8 cellular contexts compared by ENCODE assay signal in the genomic region with DNA sequence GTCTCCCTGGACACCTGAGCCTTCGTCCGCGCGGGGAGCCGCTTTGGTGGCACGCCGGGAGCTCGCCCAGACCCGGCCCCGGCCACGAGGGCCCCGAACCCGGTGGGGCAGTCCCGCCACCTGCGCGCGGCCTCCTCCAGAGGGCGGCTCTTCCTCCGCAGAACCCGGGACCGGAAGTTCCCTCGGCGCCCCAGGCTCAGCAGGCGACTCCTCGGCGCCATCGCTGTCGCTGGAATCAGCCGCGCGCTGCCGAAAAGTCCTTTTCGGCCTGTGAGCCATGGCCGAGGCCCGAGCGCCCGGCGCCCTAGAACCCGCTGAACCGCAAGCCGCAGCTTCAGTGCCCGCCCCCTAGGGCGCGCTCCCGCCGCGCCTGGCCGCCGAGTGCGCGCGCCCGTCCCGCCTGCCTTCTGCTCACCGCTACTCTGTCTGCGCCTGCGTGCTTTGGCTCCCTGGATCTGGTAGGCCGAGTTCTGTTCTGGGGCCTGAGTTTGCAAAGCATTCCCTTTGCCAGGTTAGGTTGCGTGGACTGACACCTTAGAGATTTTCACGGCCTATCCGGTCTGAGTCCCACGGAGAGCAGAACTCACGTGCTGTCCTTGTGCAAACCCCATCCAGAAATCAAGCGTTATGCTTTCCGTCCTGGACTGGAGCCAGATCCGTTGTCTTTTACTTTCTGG. TPM values are rescaled to one million over a fixed set of nuclear protein-coding genes. Genes with fewer than 3 reads are reported as not detected.
DNase-seq lines count a peak whose midpoint lies in the region; ATAC-seq and TF ChIP-seq lines count a peak whose summit lies in the region.

A gene (minus strand): TSS at position 339 of the 677 bp plus-strand sequence. CDS start 60 bp downstream, at position 279.

- TF ChIP-seq CTCF in C4-2B (conservative IDR thresholded peaks at IDR 0.05) (peak; percentile 50), liver (IDR thresholded peaks at IDR 0.05; ENCODE audit: low read depth, low read length, missing input control) (peak; percentile 21)

- peaks cover 0 to 9% (median 2%) of the 10 kb centered on the region in 4 donors for H3K36me3 ChIP-seq in liver (ENCODE audit: control insufficient read depth in 4 of 4, insufficient read depth in 3 of 4, low read depth in 1 of 4, low read length in 3 of 4)

- no peaks in the 10 kb centered on the region for H3K27me3 ChIP-seq in liver (ENCODE audit: control insufficient read depth in 4 of 4, insufficient read depth in 4 of 4, low read length in 3 of 4)

- no peak for TF ChIP-seq RAD21 in liver (IDR thresholded peaks at IDR 0.05)

- DNase-seq in NCI-H526 treated with DMSO at 0.1 percent for 48 hours (lab: John Stamatoyannopoulos, UW): peak; percentile 76
- peak; percentile 74 to 80 for DNase-seq in activated CD4-positive, alpha-beta T cell treated with anti-CD3 and anti-CD28 coated beads, Interleukin-2, amount 50 U/mL, for 24 hours (ENCODE audit: low read depth in 1 of 2, low spot score in 1 of 2)
- DNase-seq in dermis blood vessel endothelial cell: peak; percentile 92
- DNase-seq in stimulated activated CD4-positive, alpha-beta T cell treated with anti-CD3 and anti-CD28 coated beads, Interleukin-4, amount 100 ng/mL, for 4 hours: peak; percentile 81 to 83

- H3K9me3 ChIP-seq in liver (ENCODE audit: control insufficient read depth in 4 of 4, low read length in 3 of 4): no peaks in the 10 kb centered on the region

- ATAC-seq in GM19328 (IDR thresholded peaks at IDR 0.05; ENCODE audit: unreplicated experiment) (peak; percentile 92), HG03520 (IDR thresholded peaks at IDR 0.05; ENCODE audit: unreplicated experiment) (peak; percentile 93)

- peaks cover 0 to 11% (median 9%) of the 10 kb centered on the region in 4 donors for H3K4me1 ChIP-seq in liver (ENCODE audit: control insufficient read depth in 4 of 4, insufficient read depth in 4 of 4, low read length in 3 of 4)

- peak within 1 kb of the TSS; percentile 95 to 98 for H3K9ac ChIP-seq in liver (ENCODE audit: low read depth in 1 of 2, low read length in 2 of 2)

- H3K4me3 ChIP-seq in liver (ENCODE audit: low read depth in 1 of 3, low read length in 3 of 3): peak within 1 kb of the TSS; percentile 85 to 94 (median 88)

- WGBS in liver: under 1% methylated on average over 66 of the region's 66 CpGs

- H3K27ac ChIP-seq in C4-2B (peak within 1 kb of the TSS; percentile 83), liver (ENCODE audit: low read depth in 1 of 2, low read length in 2 of 2) (peak within 1 kb of the TSS; percentile 89 to 97)

TF ChIP-seq in liver, 16 proteins besides CTCF, POLR2A, EP300 and RAD21:
- TF ChIP-seq SP1 (IDR thresholded peaks at IDR 0.05) (peak; percentile 25), RXRA (IDR thresholded peaks at IDR 0.05) (no peak), GABPA (IDR thresholded peaks at IDR 0.05 in 1 of 2, conservative IDR thresholded peaks at IDR 0.05 in 1 of 2) (peak; percentile 52 to 72), FOXA1 (IDR thresholded peaks at IDR 0.05) (no peak), HNF4A (conservative IDR thresholded peaks at IDR 0.05) (no peak), TAF1 (conservative IDR thresholded peaks at IDR 0.05) (peak; percentile 1), EGR1 (IDR thresholded peaks at IDR 0.05; ENCODE audit: low read depth in 2 of 2) (no peak), FOXA2 (IDR thresholded peaks at IDR 0.05) (no peak), YY1 (IDR thresholded peaks at IDR 0.05) (peak; percentile 78), NR2F2 (IDR thresholded peaks at IDR 0.05) (no peak)
- TF ChIP-seq, protein P1, sequence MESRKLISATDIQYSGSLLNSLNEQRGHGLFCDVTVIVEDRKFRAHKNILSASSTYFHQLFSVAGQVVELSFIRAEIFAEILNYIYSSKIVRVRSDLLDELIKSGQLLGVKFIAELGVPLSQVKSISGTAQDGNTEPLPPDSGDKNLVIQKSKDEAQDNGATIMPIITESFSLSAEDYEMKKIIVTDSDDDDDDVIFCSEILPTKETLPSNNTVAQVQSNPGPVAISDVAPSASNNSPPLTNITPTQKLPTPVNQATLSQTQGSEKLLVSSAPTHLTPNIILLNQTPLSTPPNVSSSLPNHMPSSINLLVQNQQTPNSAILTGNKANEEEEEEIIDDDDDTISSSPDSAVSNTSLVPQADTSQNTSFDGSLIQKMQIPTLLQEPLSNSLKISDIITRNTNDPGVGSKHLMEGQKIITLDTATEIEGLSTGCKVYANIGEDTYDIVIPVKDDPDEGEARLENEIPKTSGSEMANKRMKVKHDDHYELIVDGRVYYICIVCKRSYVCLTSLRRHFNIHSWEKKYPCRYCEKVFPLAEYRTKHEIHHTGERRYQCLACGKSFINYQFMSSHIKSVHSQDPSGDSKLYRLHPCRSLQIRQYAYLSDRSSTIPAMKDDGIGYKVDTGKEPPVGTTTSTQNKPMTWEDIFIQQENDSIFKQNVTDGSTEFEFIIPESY (IDR thresholded peaks at IDR 0.05): no peak
- TF ChIP-seq, protein P2, sequence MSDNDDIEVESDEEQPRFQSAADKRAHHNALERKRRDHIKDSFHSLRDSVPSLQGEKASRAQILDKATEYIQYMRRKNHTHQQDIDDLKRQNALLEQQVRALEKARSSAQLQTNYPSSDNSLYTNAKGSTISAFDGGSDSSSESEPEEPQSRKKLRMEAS (IDR thresholded peaks at IDR 0.05): peak; percentile 4
- TF ChIP-seq, protein P3, sequence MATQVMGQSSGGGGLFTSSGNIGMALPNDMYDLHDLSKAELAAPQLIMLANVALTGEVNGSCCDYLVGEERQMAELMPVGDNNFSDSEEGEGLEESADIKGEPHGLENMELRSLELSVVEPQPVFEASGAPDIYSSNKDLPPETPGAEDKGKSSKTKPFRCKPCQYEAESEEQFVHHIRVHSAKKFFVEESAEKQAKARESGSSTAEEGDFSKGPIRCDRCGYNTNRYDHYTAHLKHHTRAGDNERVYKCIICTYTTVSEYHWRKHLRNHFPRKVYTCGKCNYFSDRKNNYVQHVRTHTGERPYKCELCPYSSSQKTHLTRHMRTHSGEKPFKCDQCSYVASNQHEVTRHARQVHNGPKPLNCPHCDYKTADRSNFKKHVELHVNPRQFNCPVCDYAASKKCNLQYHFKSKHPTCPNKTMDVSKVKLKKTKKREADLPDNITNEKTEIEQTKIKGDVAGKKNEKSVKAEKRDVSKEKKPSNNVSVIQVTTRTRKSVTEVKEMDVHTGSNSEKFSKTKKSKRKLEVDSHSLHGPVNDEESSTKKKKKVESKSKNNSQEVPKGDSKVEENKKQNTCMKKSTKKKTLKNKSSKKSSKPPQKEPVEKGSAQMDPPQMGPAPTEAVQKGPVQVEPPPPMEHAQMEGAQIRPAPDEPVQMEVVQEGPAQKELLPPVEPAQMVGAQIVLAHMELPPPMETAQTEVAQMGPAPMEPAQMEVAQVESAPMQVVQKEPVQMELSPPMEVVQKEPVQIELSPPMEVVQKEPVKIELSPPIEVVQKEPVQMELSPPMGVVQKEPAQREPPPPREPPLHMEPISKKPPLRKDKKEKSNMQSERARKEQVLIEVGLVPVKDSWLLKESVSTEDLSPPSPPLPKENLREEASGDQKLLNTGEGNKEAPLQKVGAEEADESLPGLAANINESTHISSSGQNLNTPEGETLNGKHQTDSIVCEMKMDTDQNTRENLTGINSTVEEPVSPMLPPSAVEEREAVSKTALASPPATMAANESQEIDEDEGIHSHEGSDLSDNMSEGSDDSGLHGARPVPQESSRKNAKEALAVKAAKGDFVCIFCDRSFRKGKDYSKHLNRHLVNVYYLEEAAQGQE (IDR thresholded peaks at IDR 0.05): no peak

RNA-seq across cellular contexts. Expression of the gene that starts here (rescaled TPM):
- total RNA-seq in dermis blood vessel endothelial cell (16.3 and 23.7 TPM in 2 replicates), liver (10 to 100 TPM; 16.2 to 18.2 TPM)
- 10 to 100 TPM; 10.4 to 28.2 TPM for polyA plus RNA-seq in liver

Comparison
In these comparisons a context has a peak if more than half of its experiments do, and no peak if none do; other contexts are left out.
1. Peak in every context shown above with its lines: DNase-seq, ATAC-seq, H3K4me3 ChIP-seq and H3K27ac ChIP-seq.